In the genomic region with DNA sequence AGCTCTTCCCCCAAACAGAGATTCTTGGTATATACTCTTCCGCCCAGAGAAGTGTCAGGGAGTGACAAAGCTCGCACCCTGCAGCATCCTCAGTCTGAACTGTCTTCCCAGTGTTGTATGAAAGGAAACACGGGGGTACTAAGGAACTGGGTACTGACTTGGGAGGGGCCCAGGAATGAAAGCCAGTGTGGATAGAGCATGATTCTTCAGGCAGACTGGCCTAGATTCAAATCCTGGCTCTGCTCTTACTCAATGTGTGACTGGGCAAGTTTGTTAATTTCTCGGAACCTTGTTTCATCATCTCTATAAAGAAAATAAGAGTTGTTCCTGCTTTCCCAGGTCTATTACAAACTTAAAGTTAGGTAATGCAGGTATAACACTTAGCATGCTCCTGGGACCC, we compare ENCODE assay signal across 15 cellular contexts.
A peak's percentile ranks its signal among the peaks of the same experiment; 100 is the strongest.
DNase-seq lines count a peak whose midpoint lies in the region; ATAC-seq, FAIRE-seq and TF ChIP-seq lines count a peak whose summit lies in the region.
"Had no signal": no experiment of that assay in that cellular context is flagged by ENCODE, and none has a peak within 500 bp of the region (broad histone marks: within the 10 kb centered on the region; RNA-seq: fewer than 3 reads in every experiment).

No MANE protein-coding gene starts in this region.

- H3K9me3 Mint-ChIP-seq in mesothelial cell of epicardium = no peaks in the 10 kb centered on the region
- no peaks in the 10 kb centered on the region for H3K9me3 Mint-ChIP-seq in type B pancreatic cell
- H3K9me3 Mint-ChIP-seq: activated T-helper 17 cell treated with anti-CD3 and anti-CD28 coated beads, Interleukin-2, amount 50 U/mL, for 72 hours; endodermal cell had no signal

- H3K4me3 ChIP-seq in fibroblast of mammary gland (ENCODE audit: control insufficient read depth, low read depth, low read length) = no peak overlapping the region

- ATAC-seq in SK-N-SH treated with all-trans-retinoic acid at 6 μM for 48 hours = peak; percentile 70
- ATAC-seq in stimulated activated naive CD8-positive, alpha-beta T cell treated with anti-CD3 and anti-CD28 coated beads, Interleukin-15, Interleukin-2, amounts not matched to agents 100 U/mL and 50 U/mL, for 24 hours = no peak
- ATAC-seq: activated T-helper 17 cell treated with anti-CD3 and anti-CD28 coated beads, Interleukin-2, amount 50 U/mL, for 72 hours had no signal

- H3K36me3 Mint-ChIP-seq in mesothelial cell of epicardium (peaks cover 2% of the 10 kb centered on the region), type B pancreatic cell (peaks cover 13% of the 10 kb centered on the region)

- H3K27me3 Mint-ChIP-seq in mesothelial cell of epicardium (ENCODE audit: low read depth) = no peaks in the 10 kb centered on the region
- H3K27me3 Mint-ChIP-seq in type B pancreatic cell = no peaks in the 10 kb centered on the region

- H3K4me1 Mint-ChIP-seq in mesothelial cell of epicardium (peaks cover 50% of the 10 kb centered on the region), type B pancreatic cell (ENCODE audit: unreplicated experiment) (peaks cover 40% of the 10 kb centered on the region)
- H3K4me1 Mint-ChIP-seq: activated T-helper 17 cell treated with anti-CD3 and anti-CD28 coated beads, Interleukin-2, amount 50 U/mL, for 72 hours had no signal

- FAIRE-seq in GM12891 (lab: Jason Lieb, UNC) = no peak
- FAIRE-seq: H1 had no signal

- DNase-seq in fibroblast of mammary gland (ENCODE audit: low read depth) (peak; percentile 88), mesothelial cell of epicardium (ENCODE audit: low spot score in 2 of 2, unreplicated experiment in 2 of 2) (no peak), type B pancreatic cell (ENCODE audit: extremely low spot score, unreplicated experiment) (no peak), NCI-H748 treated with DMSO at 0.1 percent for 48 hours (lab: John Stamatoyannopoulos, UW) (no peak), GM12891 (ENCODE audit: insufficient read length, low spot score) (no peak)
- no peak for DNase-seq in stimulated activated naive CD8-positive, alpha-beta T cell treated with anti-CD3 and anti-CD28 coated beads, Interleukin-15, Interleukin-2, amounts not matched to agents 100 U/mL and 50 U/mL, for 24 hours
- DNase-seq: activated CD4-positive, alpha-beta T cell treated with anti-CD3 and anti-CD28 coated beads, Interleukin-2, amount 50 U/mL, for 48 hours; endodermal cell; midbrain; NCI-H1930; posterior cingulate gyrus; stimulated activated CD4-positive, alpha-beta T cell treated with anti-CD3 and anti-CD28 coated beads, Interleukin-4, amount 100 ng/mL, for 1 hour had no signal

- TF ChIP-seq CTCF in fibroblast of mammary gland (conservative IDR thresholded peaks at IDR 0.05; ENCODE audit: control insufficient read depth, insufficient read depth, low read depth, low read length) (no peak), mesothelial cell of epicardium (IDR thresholded peaks at IDR 0.05; ENCODE audit: unreplicated experiment) (no peak), type B pancreatic cell (conservative IDR thresholded peaks at IDR 0.05) (no peak)

- no peak for TF ChIP-seq POLR2A in GM12891 (IDR thresholded peaks at IDR 0.05; ENCODE audit: low read depth, low read length)

- no peak overlapping the region for H3K4me3 Mint-ChIP-seq in mesothelial cell of epicardium
- peak overlapping the region; percentile 16 for H3K4me3 Mint-ChIP-seq in type B pancreatic cell
- H3K4me3 Mint-ChIP-seq: activated T-helper 17 cell treated with anti-CD3 and anti-CD28 coated beads, Interleukin-2, amount 50 U/mL, for 72 hours; endodermal cell had no signal

- peak overlapping the region; percentile 94 for H3K27ac Mint-ChIP-seq in mesothelial cell of epicardium
- H3K27ac Mint-ChIP-seq in type B pancreatic cell = peak overlapping the region; percentile 74
- H3K27ac Mint-ChIP-seq: activated T-helper 17 cell treated with anti-CD3 and anti-CD28 coated beads, Interleukin-2, amount 50 U/mL, for 72 hours; endodermal cell had no signal

TF ChIP-seq in SK-N-SH treated with all-trans-retinoic acid at 6 μM for 48 hours, 23 proteins besides CTCF, POLR2A, EP300 and RAD21 (continues in another document):
- TF ChIP-seq ARNTL (CRISPR knock-in tag; IDR thresholded peaks at IDR 0.05; ENCODE audit: borderline replicate concordance, low read depth) (no peak), PPARA (CRISPR knock-in tag; IDR thresholded peaks at IDR 0.05; ENCODE audit: borderline replicate concordance) (no peak), ZFP30 (CRISPR knock-in tag; IDR thresholded peaks at IDR 0.05) (no peak), ESRRG (CRISPR knock-in tag; IDR thresholded peaks at IDR 0.05) (no peak)
- TF ChIP-seq, protein P1, sequence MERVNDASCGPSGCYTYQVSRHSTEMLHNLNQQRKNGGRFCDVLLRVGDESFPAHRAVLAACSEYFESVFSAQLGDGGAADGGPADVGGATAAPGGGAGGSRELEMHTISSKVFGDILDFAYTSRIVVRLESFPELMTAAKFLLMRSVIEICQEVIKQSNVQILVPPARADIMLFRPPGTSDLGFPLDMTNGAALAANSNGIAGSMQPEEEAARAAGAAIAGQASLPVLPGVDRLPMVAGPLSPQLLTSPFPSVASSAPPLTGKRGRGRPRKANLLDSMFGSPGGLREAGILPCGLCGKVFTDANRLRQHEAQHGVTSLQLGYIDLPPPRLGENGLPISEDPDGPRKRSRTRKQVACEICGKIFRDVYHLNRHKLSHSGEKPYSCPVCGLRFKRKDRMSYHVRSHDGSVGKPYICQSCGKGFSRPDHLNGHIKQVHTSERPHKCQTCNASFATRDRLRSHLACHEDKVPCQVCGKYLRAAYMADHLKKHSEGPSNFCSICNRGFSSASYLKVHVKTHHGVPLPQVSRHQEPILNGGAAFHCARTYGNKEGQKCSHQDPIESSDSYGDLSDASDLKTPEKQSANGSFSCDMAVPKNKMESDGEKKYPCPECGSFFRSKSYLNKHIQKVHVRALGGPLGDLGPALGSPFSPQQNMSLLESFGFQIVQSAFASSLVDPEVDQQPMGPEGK (CRISPR knock-in tag; IDR thresholded peaks at IDR 0.05; ENCODE audit: borderline replicate concordance) = no peak

TF ChIP-seq in GM12891, 5 proteins besides CTCF, POLR2A, EP300 and RAD21:
- TF ChIP-seq SPI1 (IDR thresholded peaks at IDR 0.05; ENCODE audit: low read depth, low read length) = no peak
- TF ChIP-seq TAF1 (IDR thresholded peaks at IDR 0.05; ENCODE audit: low read depth, low read length) = no peak
- TF ChIP-seq POU2F2 (IDR thresholded peaks at IDR 0.05; ENCODE audit: low read depth, low read length) = no peak
- no peak for TF ChIP-seq POLR2AphosphoS5 (IDR thresholded peaks at IDR 0.05; ENCODE audit: low read depth, low read length)
- no peak for TF ChIP-seq PAX5 (IDR thresholded peaks at IDR 0.05; ENCODE audit: insufficient read depth, low read length, severe bottlenecking)
